Comparison of ENCODE assay signal across 28 cellular contexts in the genomic region with DNA sequence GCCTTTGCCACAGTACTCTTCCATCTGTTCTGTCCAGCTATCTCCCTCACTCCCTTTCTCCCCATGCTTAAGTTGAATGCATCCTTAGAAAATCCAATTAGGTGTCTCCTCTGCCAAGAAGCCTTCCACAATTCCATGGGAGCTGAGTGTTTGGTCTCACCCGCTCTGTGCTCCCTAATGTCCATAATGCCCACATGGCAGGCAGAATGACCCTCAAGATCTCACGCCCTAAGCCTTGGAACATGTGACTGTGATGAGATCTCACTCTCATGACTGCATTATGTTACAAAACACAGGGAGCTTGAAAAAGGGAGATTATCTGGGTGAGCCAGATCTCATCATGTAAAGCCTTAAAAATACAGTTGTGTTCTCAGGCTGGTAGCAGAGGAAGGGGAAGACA.
"Had no signal": no experiment of that assay in that cellular context is flagged by ENCODE, and none has a peak within 500 bp of the region (broad histone marks: within the 10 kb centered on the region; RNA-seq: fewer than 3 reads in every experiment).

No MANE protein-coding gene starts in this region.

- H3K27ac ChIP-seq: neural progenitor cell, ovary, parathyroid adenoma, psoas muscle, right lobe of liver, thoracic aorta, thyroid gland, tibial nerve, upper lobe of left lung, vagina had no signal

- FAIRE-seq: small intestine, urothelium cell line had no signal

- H3K27ac Mint-ChIP-seq: natural killer cell; nephron; neural progenitor cell; progenitor cell of endocrine pancreas; stimulated activated memory B cell treated with anti-CD40 and anti-IgM and Interleukin-4, amounts not matched to agents 10 μg/mL and 1 μg/mL and 100 μg/mL, for 72 hours; stimulated activated naive CD8-positive, alpha-beta T cell treated with anti-CD3 and anti-CD28 coated beads, Interleukin-15, amount 100 ng/mL, for 72 hours had no signal

- H2AFZ ChIP-seq: neural progenitor cell, parathyroid adenoma had no signal

- DNase-seq: natural killer cell; occipital lobe; ovary; posterior cingulate gyrus; psoas muscle; right cardiac atrium; right lobe of liver; sigmoid colon; small intestine; stimulated activated CD4-positive, alpha-beta T cell treated with anti-CD3 and anti-CD28 coated beads, Interleukin-15, amount 100 ng/mL, for 24 hours; stimulated activated CD4-positive, alpha-beta T cell treated with anti-CD3 and anti-CD28 coated beads, Interleukin-2, amount 100 ng/mL, for 24 hours; stimulated activated CD4-positive, alpha-beta T cell treated with anti-CD3 and anti-CD28 coated beads, Interleukin-2, amount 100 ng/mL, for 48 hours; stimulated activated CD4-positive, alpha-beta T cell treated with anti-CD3 and anti-CD28 coated beads, Interleukin-4, amount 100 ng/mL, for 24 hours; stimulated activated naive CD4-positive, alpha-beta T cell; stimulated activated naive CD8-positive, alpha-beta T cell treated with anti-CD3 and anti-CD28 coated beads, Interleukin-15, amount 100 ng/mL, for 72 hours; stimulated activated naive CD8-positive, alpha-beta T cell treated with anti-CD3 and anti-CD28 coated beads, Interleukin-15, Interleukin-2, amounts not matched to agents 100 U/mL and 50 U/mL, for 24 hours; thyroid gland; trophoblast cell; upper lobe of left lung had no signal

- H3K4me2 ChIP-seq: neural progenitor cell had no signal

- H3K4me1 Mint-ChIP-seq: nephron; neural progenitor cell; stimulated activated memory B cell treated with anti-CD40 and anti-IgM and Interleukin-4, amounts not matched to agents 10 μg/mL and 1 μg/mL and 100 μg/mL, for 72 hours; stimulated activated naive CD8-positive, alpha-beta T cell treated with anti-CD3 and anti-CD28 coated beads, Interleukin-15, amount 100 ng/mL, for 72 hours had no signal

- H3K27me3 ChIP-seq: neural progenitor cell, ovary, right lobe of liver, sigmoid colon, thyroid gland, tibial nerve, upper lobe of left lung, vagina had no signal

- H3K79me2 ChIP-seq: parathyroid adenoma had no signal

- H3K36me3 ChIP-seq: neural progenitor cell, ovary, right lobe of liver, sigmoid colon, thoracic aorta, thyroid gland, upper lobe of left lung, vagina had no signal

- H3K4me1 ChIP-seq: neural progenitor cell, parathyroid adenoma, psoas muscle, thyroid gland, tibial nerve, upper lobe of left lung, vagina had no signal

- H3K36me3 Mint-ChIP-seq: natural killer cell, neural progenitor cell had no signal

- H3K4me3 ChIP-seq: neural progenitor cell, ovary, psoas muscle, right lobe of liver, sigmoid colon, thoracic aorta, thyroid gland, tibial nerve, upper lobe of left lung, vagina had no signal

- ATAC-seq: natural killer cell; psoas muscle; right cardiac atrium; stimulated activated memory B cell treated with anti-CD40 and anti-IgM and Interleukin-4, amounts not matched to agents 10 μg/mL and 1 μg/mL and 100 μg/mL, for 72 hours; stimulated activated naive CD8-positive, alpha-beta T cell treated with anti-CD3 and anti-CD28 coated beads, Interleukin-15, amount 100 ng/mL, for 72 hours; stimulated activated naive CD8-positive, alpha-beta T cell treated with anti-CD3 and anti-CD28 coated beads, Interleukin-15, Interleukin-2, amounts not matched to agents 100 U/mL and 50 U/mL, for 24 hours had no signal

- H3K27me3 Mint-ChIP-seq: progenitor cell of endocrine pancreas; stimulated activated memory B cell treated with anti-CD40 and anti-IgM and Interleukin-4, amounts not matched to agents 10 μg/mL and 1 μg/mL and 100 μg/mL, for 72 hours; stimulated activated naive CD8-positive, alpha-beta T cell treated with anti-CD3 and anti-CD28 coated beads, Interleukin-15, amount 100 ng/mL, for 72 hours had no signal

- H3K9me3 Mint-ChIP-seq: natural killer cell; stimulated activated memory B cell treated with anti-CD40 and anti-IgM and Interleukin-4, amounts not matched to agents 10 μg/mL and 1 μg/mL and 100 μg/mL, for 72 hours; stimulated activated naive CD8-positive, alpha-beta T cell treated with anti-CD3 and anti-CD28 coated beads, Interleukin-15, amount 100 ng/mL, for 72 hours had no signal

- H3K9me3 ChIP-seq: psoas muscle, right lobe of liver, thyroid gland, vagina had no signal

- H3K4me3 Mint-ChIP-seq: natural killer cell; nephron; neural progenitor cell; stimulated activated memory B cell treated with anti-CD40 and anti-IgM and Interleukin-4, amounts not matched to agents 10 μg/mL and 1 μg/mL and 100 μg/mL, for 72 hours; stimulated activated naive CD8-positive, alpha-beta T cell treated with anti-CD3 and anti-CD28 coated beads, Interleukin-15, amount 100 ng/mL, for 72 hours had no signal

- H3K9ac ChIP-seq: neural progenitor cell, parathyroid adenoma had no signal
